In genomic region chr11:58286249-58286648, GRCh38 we compare ENCODE assay signal across 9 cellular contexts. TPM values are rescaled to one million over a fixed set of nuclear protein-coding genes. Genes with fewer than 3 reads are reported as not detected.
A peak's percentile ranks its signal among the peaks of the same experiment; 100 is the strongest.
DNase-seq lines count a peak whose midpoint lies in the region; ATAC-seq and TF ChIP-seq lines count a peak whose summit lies in the region.
"Had no signal": no experiment of that assay in that cellular context is flagged by ENCODE, and none has a peak within 500 bp of the region (broad histone marks: within the 10 kb centered on the region; RNA-seq: fewer than 3 reads in every experiment).

No MANE protein-coding gene starts in this region.

- intact Hi-C loops in adrenal gland (cut with DNase I) (no loop called here), left lung (cut with DNase I) (no loop called here), stomach (cut with DNase I; ENCODE audit: low total_unique reads) (no loop called here)

- peaks cover 0 to 5% (median 0%) of the 10 kb centered on the region in 3 donors for H3K27me3 Mint-ChIP-seq in immature natural killer cell (ENCODE audit: low read depth in 3 of 3)

- H3K79me2 ChIP-seq in KMS-11 (ENCODE audit: insufficient read depth, low read depth) = no peaks in the 10 kb centered on the region

- H3K9me3 ChIP-seq in adrenal gland (replicated peaks in 1 of 3) (no peaks in the 10 kb centered on the region), left lung (peaks cover 0 to 4% of the 10 kb centered on the region in 2 donors), stomach (peaks cover 0 to 12% (median 0%) of the 10 kb centered on the region in 4 donors)

- H3K27ac ChIP-seq in KMS-11 (no peak overlapping the region), adrenal gland (no peak overlapping the region), left lung (no peak overlapping the region), stomach (no peak overlapping the region)

- H3K27ac Mint-ChIP-seq in immature natural killer cell = no peak overlapping the region

- ATAC-seq in GM21423 (IDR thresholded peaks at IDR 0.05; ENCODE audit: unreplicated experiment) = peak; percentile 83
- peak; percentile 50 for ATAC-seq in left lung

- no peak for TF ChIP-seq EP300 in stomach (IDR thresholded peaks at IDR 0.05)

- H3K36me3 Mint-ChIP-seq in immature natural killer cell = no peaks in the 10 kb centered on the region

- no peak for TF ChIP-seq POLR2A in adrenal gland (IDR thresholded peaks at IDR 0.05)
- TF ChIP-seq POLR2A in stomach (IDR thresholded peaks at IDR 0.05) = no peak

- WGBS in adrenal gland, 4 donors = 4 to 22% (median 9%) methylated on average over 1 of the region's 1 CpG
- 2 to 17% (median 8%) methylated on average over 1 of the region's 1 CpG for WGBS in stomach, 5 donors

- no peak overlapping the region for H3K9ac ChIP-seq in KMS-11

- no peaks in the 10 kb centered on the region for H3K36me3 ChIP-seq in KMS-11 (ENCODE audit: insufficient read depth)
- H3K36me3 ChIP-seq in adrenal gland (replicated peaks in 1 of 2) = no peaks in the 10 kb centered on the region
- H3K36me3 ChIP-seq in left lung = no peaks in the 10 kb centered on the region
- H3K36me3 ChIP-seq in stomach = no peaks in the 10 kb centered on the region

- no peak overlapping the region for H3K4me2 ChIP-seq in KMS-11

- TF ChIP-seq CTCF in KMS-11 (conservative IDR thresholded peaks at IDR 0.05; ENCODE audit: low read depth, low read length) (peak; percentile 64), adrenal gland (IDR thresholded peaks at IDR 0.05) (peak in 4 of 6 experiments; percentile 11 to 29 (median 22)), left lung (IDR thresholded peaks at IDR 0.05) (peak; percentile 25 to 33), stomach (IDR thresholded peaks at IDR 0.05) (peak in 2 of 7 experiments; percentile 24 to 38)

- H3K27me3 ChIP-seq in KMS-11 (ENCODE audit: insufficient read depth, low read depth) (no peaks in the 10 kb centered on the region), adrenal gland (no peaks in the 10 kb centered on the region), left lung (no peaks in the 10 kb centered on the region), stomach (no peaks in the 10 kb centered on the region)

- H3K4me3 Mint-ChIP-seq in immature natural killer cell = no peak overlapping the region
- H3K4me3 Mint-ChIP-seq: activated T-cell treated with anti-CD3 and anti-CD28 coated beads, Interleukin-2, amount 50 U/mL, for 4 hours had no signal

- H3K4me1 ChIP-seq in KMS-11 (ENCODE audit: low read depth, poor library complexity, severe bottlenecking) = no peaks in the 10 kb centered on the region
- no peaks in the 10 kb centered on the region for H3K4me1 ChIP-seq in adrenal gland (replicated peaks in 1 of 2)
- H3K4me1 ChIP-seq in left lung = no peaks in the 10 kb centered on the region
- H3K4me1 ChIP-seq in stomach = no peaks in the 10 kb centered on the region

- no peaks in the 10 kb centered on the region for H3K4me1 Mint-ChIP-seq in immature natural killer cell

- H2AFZ ChIP-seq in KMS-11 (ENCODE audit: low read depth) = no peak overlapping the region

- H3K9me3 Mint-ChIP-seq in immature natural killer cell = peaks cover 0 to 3% (median 0%) of the 10 kb centered on the region in 6 donors
- H3K9me3 Mint-ChIP-seq: activated T-cell treated with anti-CD3 and anti-CD28 coated beads, Interleukin-2, amount 50 U/mL, for 4 hours had no signal

- H3K4me3 ChIP-seq in KMS-11 (IDR thresholded peaks at IDR 0.05; ENCODE audit: insufficient read depth, low read depth, low read length) = no peak overlapping the region
- H3K4me3 ChIP-seq in adrenal gland = no peak overlapping the region
- no peak overlapping the region for H3K4me3 ChIP-seq in left lung
- H3K4me3 ChIP-seq in stomach = no peak overlapping the region

- DNase-seq in NCI-H1092 treated with DMSO at 0.1 percent for 48 hours (lab: John Stamatoyannopoulos, UW) (peak; percentile 34), NCI-H1092 (lab: John Stamatoyannopoulos, UW) (no peak), adrenal gland (no peak), left lung (no peak), stomach (no peak), immature natural killer cell (no peak)
- DNase-seq: activated T-cell treated with anti-CD3 and anti-CD28 coated beads, Interleukin-2, amount 50 U/mL, for 4 hours had no signal

- no peaks in the 10 kb centered on the region for H4K20me1 ChIP-seq in KMS-11 (ENCODE audit: insufficient read depth)

RNA-seq across cellular contexts. Expression of gene OR10W1, which starts 18.2 kb away (rescaled TPM):
- not detected for total RNA-seq in adrenal gland
- polyA plus RNA-seq in adrenal gland = not detected
- not detected for total RNA-seq in left lung
- total RNA-seq in stomach = not detected
- not detected for polyA plus RNA-seq in stomach
- polyA plus RNA-seq in immature natural killer cell = not detected
- total RNA-seq: activated T-cell treated with anti-CD3 and anti-CD28 coated beads, Interleukin-2, amount 50 U/mL, for 4 hours had no signal

RNA-seq across cellular contexts. Expression of gene OR10Q1, which starts 57.5 kb away (rescaled TPM):
- total RNA-seq in adrenal gland (not detected), left lung (not detected), stomach (not detected)
- polyA plus RNA-seq in adrenal gland (not detected), stomach (not detected), immature natural killer cell (not detected)
- total RNA-seq: activated T-cell treated with anti-CD3 and anti-CD28 coated beads, Interleukin-2, amount 50 U/mL, for 4 hours had no signal
